In the genomic region with DNA sequence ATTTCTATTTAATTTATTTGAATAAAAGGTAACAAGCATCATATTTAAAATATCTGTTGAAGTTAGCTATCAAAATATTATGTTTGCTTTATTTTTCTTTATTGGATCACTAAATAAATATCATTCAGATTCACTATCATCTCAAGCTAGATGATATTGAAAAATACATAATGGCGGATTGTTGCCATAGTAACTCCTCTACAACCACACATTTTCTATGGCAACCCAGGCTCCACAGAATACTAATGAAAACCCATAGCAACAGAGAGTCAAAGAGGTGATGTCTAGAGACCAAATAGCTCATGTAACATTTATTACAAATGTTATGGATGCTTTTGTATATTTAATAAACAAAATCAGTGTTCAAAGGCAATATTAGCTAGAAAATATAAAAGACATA, we compare ENCODE assay signal across 16 cellular contexts.
"Had no signal": no experiment of that assay in that cellular context is flagged by ENCODE, and none has a peak within 500 bp of the region (broad histone marks: within the 10 kb centered on the region; RNA-seq: fewer than 3 reads in every experiment).

No MANE protein-coding gene starts in this region.

- ATAC-seq: gastroesophageal sphincter, heart left ventricle, left ventricle myocardium superior, mucosa of descending colon, pancreas had no signal

- DNase-seq: activated CD4-positive, alpha-beta T cell treated with anti-CD3 and anti-CD28 coated beads, Interleukin-2, amount 50 U/mL, for 1 hour; activated CD8-positive, alpha-beta memory T cell treated with anti-CD3 and anti-CD28 coated beads, Interleukin-2, amount 50 U/mL, for 4 hours; activated effector memory CD4-positive, alpha-beta T cell treated with Interleukin-2 at 50 U/mL for 16 hours; activated naive CD4-positive, alpha-beta T cell treated with anti-CD3 and anti-CD28 coated beads, Interleukin-2, amount 10 ng/mL, durations not matched to agents 7 days and 5 days; activated T-cell treated with anti-CD3 and anti-CD28 coated beads, Interleukin-2, amount 50 U/mL, for 48 hours; aorta; colonic mucosa; heart left ventricle; immature natural killer cell; left ventricle myocardium superior; mucosa of descending colon; naive B cell; pancreas; stimulated activated CD8-positive, alpha-beta memory T cell treated with anti-CD3 and anti-CD28 coated beads, Interleukin-4, amount 100 ng/mL, for 48 hours; stimulated activated naive CD4-positive, alpha-beta T cell had no signal
